1 cellular context compared by ENCODE assay signal in genomic region chr6:33262490-33262889, GRCh38. TPM values are rescaled to one million over a fixed set of nuclear protein-coding genes. Genes with fewer than 3 reads are reported as not detected.
"Had no signal": no experiment of that assay in that cellular context is flagged by ENCODE, and none has a peak within 500 bp of the region (broad histone marks: within the 10 kb centered on the region; RNA-seq: fewer than 3 reads in every experiment).

No MANE protein-coding gene starts in this region.

RNA-seq across cellular contexts. Expression of gene B3GALT4, which starts 14.4 kb away (rescaled TPM):
- total RNA-seq: M059J had no signal
